Comparison of ENCODE assay signal across 21 cellular contexts in the genomic region with DNA sequence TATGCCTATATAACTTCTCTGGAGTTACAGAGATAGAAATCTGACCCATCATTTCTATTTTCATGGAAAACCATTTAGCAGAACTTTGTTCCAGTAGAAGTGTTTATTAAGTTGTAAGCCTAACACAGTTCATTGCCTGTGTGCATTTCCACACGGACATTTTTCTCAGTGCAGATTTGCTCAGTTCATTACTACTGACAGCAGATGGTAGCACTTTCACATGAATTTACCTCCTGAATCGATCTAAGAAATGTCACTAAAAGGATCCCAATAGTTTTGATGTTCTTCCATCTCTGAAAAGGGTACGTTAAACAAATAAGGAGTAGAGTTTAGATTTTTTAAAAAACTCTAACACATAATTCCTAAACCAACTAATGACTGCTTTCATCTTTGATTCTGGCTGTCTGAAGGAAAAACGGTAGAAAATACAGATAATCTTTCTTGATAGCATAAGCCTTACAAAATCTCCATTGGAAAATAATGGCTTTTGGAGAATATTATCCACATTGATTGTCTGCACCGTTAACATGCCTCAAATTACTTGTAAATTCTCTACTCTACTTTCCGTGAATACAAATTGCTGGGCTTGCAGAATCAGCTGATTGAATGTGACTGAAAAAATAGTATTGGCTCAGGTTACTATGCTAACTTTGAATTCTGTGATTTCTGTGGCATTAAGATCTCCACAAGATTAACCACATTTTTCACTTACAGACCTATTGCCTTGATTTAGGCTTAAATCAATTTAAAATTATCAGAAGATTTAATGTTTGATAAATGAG. TPM values are rescaled to one million over a fixed set of nuclear protein-coding genes. Genes with fewer than 3 reads are reported as not detected.
DNase-seq lines count a peak whose midpoint lies in the region; ATAC-seq, FAIRE-seq and TF ChIP-seq lines count a peak whose summit lies in the region.
"Had no signal": no experiment of that assay in that cellular context is flagged by ENCODE, and none has a peak within 500 bp of the region (broad histone marks: within the 10 kb centered on the region; RNA-seq: fewer than 3 reads in every experiment).

No MANE protein-coding gene starts in this region.

- H3K9ac ChIP-seq in HepG2 (ENCODE audit: insufficient read depth, low read depth, low read length) = no peak overlapping the region

- in situ Hi-C loops in HepG2 (cut with HindIII; ENCODE audit: extremely low pct_ligation_motif_present, low pct_unique_long_range_greater_than_20kb) = no loop called here

- no peak overlapping the region for H3K4me3 ChIP-seq in HepG2 (replicated peaks in 1 of 3; ENCODE audit: insufficient read depth in 1 of 3, low read depth in 2 of 3, low read length in 3 of 3)
- H3K4me3 ChIP-seq in right lobe of liver = no peak overlapping the region
- no peak overlapping the region for H3K4me3 ChIP-seq in ascending aorta
- H3K4me3 ChIP-seq: breast epithelium, Peyer's patch, suprapubic skin, vagina had no signal

- peak; percentile 3 for DNase-seq in HepG2 (ENCODE audit: low spot score)
- no peak for DNase-seq in right lobe of liver
- DNase-seq in ascending aorta (ENCODE audit: low spot score in 2 of 2) = no peak
- peak; percentile 29 for DNase-seq in globus pallidus (ENCODE audit: low spot score)
- DNase-seq in GF-D8 (lab: John Stamatoyannopoulos, UW) = no peak
- DNase-seq: activated CD4-positive, alpha-beta T cell treated with anti-CD3 and anti-CD28 coated beads for 4 hours; erythroblast; NCI-H1092; NCI-H2081 treated with DMSO at 0.1 percent for 48 hours; NCI-H526 treated with DMSO at 0.1 percent for 48 hours; Peyer's patch; retina; T1000 had no signal

- H3K4me1 ChIP-seq in HepG2 (ENCODE audit: insufficient read depth, low read length) (no peaks in the 10 kb centered on the region), right lobe of liver (no peaks in the 10 kb centered on the region), ascending aorta (no peaks in the 10 kb centered on the region)
- H3K4me1 ChIP-seq: breast epithelium, Peyer's patch, suprapubic skin, vagina had no signal

- no peaks in the 10 kb centered on the region for H4K20me1 ChIP-seq in HepG2 (ENCODE audit: insufficient read depth, low read length)

- no peak overlapping the region for H3K4me2 ChIP-seq in HepG2 (ENCODE audit: low read depth, low read length)

- ATAC-seq in HepG2 = no peak
- ATAC-seq in right lobe of liver = no peak
- no peak for ATAC-seq in GM21447 (IDR thresholded peaks at IDR 0.05; ENCODE audit: unreplicated experiment)
- no peak for ATAC-seq in HG03280 (IDR thresholded peaks at IDR 0.05; ENCODE audit: unreplicated experiment)
- no peak for ATAC-seq in HG02973 (IDR thresholded peaks at IDR 0.05; ENCODE audit: unreplicated experiment)
- ATAC-seq: natural killer cell treated with Interleukin-12 subunit alpha and Interleukin-12 subunit beta and Interleukin-15 and Interleukin-18, amount 100 ng/mL, for 72 hours; SK-N-SH treated with all-trans-retinoic acid at 6 μM for 48 hours had no signal

- CTCF ChIA-PET in HepG2 (lab: Yijun Ruan, JAX; ENCODE audit: low intra/inter-chr PET ratio, low total read pairs) = no interaction called here

- POLR2A ChIA-PET in HepG2 (lab: Yijun Ruan, JAX) = no interaction called here

- H2AFZ ChIP-seq in HepG2 (ENCODE audit: low read length) = no peak overlapping the region

- TF ChIP-seq CTCF in HepG2 (CRISPR knock-in tag; IDR thresholded peaks at IDR 0.05) (peak; percentile 42), right lobe of liver (IDR thresholded peaks at IDR 0.05) (no peak), ascending aorta (IDR thresholded peaks at IDR 0.05) (peak in 2 of 3 experiments; percentile 13 to 36)

- intact Hi-C loops in HepG2 (cut with micrococcal nuclease; ENCODE audit: unreplicated experiment) (no loop called here), right lobe of liver (cut with DNase I) (no loop called here), ascending aorta (cut with DNase I) (no loop called here)

- H3K36me3 ChIP-seq in HepG2 (replicated peaks in 1 of 2; ENCODE audit: control insufficient read depth in 1 of 2, insufficient read depth in 2 of 2, low read length in 2 of 2) = no peaks in the 10 kb centered on the region
- H3K36me3 ChIP-seq in right lobe of liver = no peaks in the 10 kb centered on the region
- H3K36me3 ChIP-seq in ascending aorta = no peaks in the 10 kb centered on the region
- H3K36me3 ChIP-seq: breast epithelium, Peyer's patch, suprapubic skin, vagina had no signal

- no TSS peak for BruUV-seq in HepG2 (replicated peaks; lab: Mats Ljungman, UMichigan)

- no peak for FAIRE-seq in HepG2 (lab: Jason Lieb, UNC)

- WGBS in HepG2 (ENCODE audit: low lambda C conversion rate) = 41% methylated on average over 6 of the region's 6 CpGs
- 72% methylated on average over 6 of the region's 6 CpGs for WGBS in right lobe of liver (ENCODE audit: insufficient coverage, low coverage, low lambda C conversion rate, missing lambda C conversion rate)

- no peak overlapping the region for H3K27ac ChIP-seq in HepG2 (ENCODE audit: extremely low read length, insufficient read depth, low read length)
- no peak overlapping the region for H3K27ac ChIP-seq in right lobe of liver
- no peak overlapping the region for H3K27ac ChIP-seq in ascending aorta
- H3K27ac ChIP-seq: breast epithelium, Peyer's patch, suprapubic skin, vagina had no signal

- no peaks in the 10 kb centered on the region; the same call in 1 of the 2 replicates for H3K9me3 ChIP-seq in HepG2 (ENCODE audit: low read length)
- no peaks in the 10 kb centered on the region for H3K9me3 ChIP-seq in right lobe of liver
- H3K9me3 ChIP-seq in ascending aorta = peaks cover 0 to 13% of the 10 kb centered on the region in 2 donors
- H3K9me3 ChIP-seq: Peyer's patch had no signal

- TF ChIP-seq POLR2A in HepG2 (IDR thresholded peaks at IDR 0.05; ENCODE audit: insufficient read depth in 1 of 2, low read depth in 2 of 2, low read length in 2 of 2) = no peak
- no peak for TF ChIP-seq POLR2A in right lobe of liver (IDR thresholded peaks at IDR 0.05)

- no peak for TF ChIP-seq RAD21 in HepG2 (CRISPR knock-in tag; IDR thresholded peaks at IDR 0.05)

- no peak for TF ChIP-seq EP300 in HepG2 (IDR thresholded peaks at IDR 0.05; ENCODE audit: low read depth in 2 of 2, low read length in 2 of 2)
- no peak for TF ChIP-seq EP300 in HepG2 (CRISPR knock-in tag; IDR thresholded peaks at IDR 0.05; ENCODE audit: borderline replicate concordance)

- no peaks in the 10 kb centered on the region for H3K79me2 ChIP-seq in HepG2 (ENCODE audit: insufficient read depth, low read length)

- H3K27me3 ChIP-seq in HepG2 (ENCODE audit: control insufficient read depth in 1 of 2, insufficient read depth in 2 of 2, low read length in 2 of 2) (no peaks in the 10 kb centered on the region), right lobe of liver (no peaks in the 10 kb centered on the region), ascending aorta (no peaks in the 10 kb centered on the region)
- H3K27me3 ChIP-seq: breast epithelium, Peyer's patch, suprapubic skin, vagina had no signal

TF ChIP-seq in HepG2, 621 proteins besides CTCF, POLR2A, EP300 and RAD21:
- TF ChIP-seq STAG1 (CRISPR knock-in tag; IDR thresholded peaks at IDR 0.05) = peak; percentile 42; the same call in 1 of the 2 replicates
- TF ChIP-seq MAFK (conservative IDR thresholded peaks at IDR 0.05 in 1 of 2, IDR thresholded peaks at IDR 0.05 in 1 of 2; ENCODE audit: low read length in 2 of 2) = peak; percentile 48 to 66; a peak in 3 of 4 replicates
- no peak for TF ChIP-seq BRCA1 (CRISPR knock-in tag; IDR thresholded peaks at IDR 0.05)

RNA-seq across cellular contexts. Expression of gene RPS23, which starts 33.1 kb away (rescaled TPM):
- total RNA-seq in HepG2 (2016; rRNA removed; fragmentation: Illumina TruSeq; extraction: Trizol) = 3,088 and 3,780 TPM in 2 replicates
- total RNA-seq in HepG2 (2016; cell fraction: cytosol; rRNA removed; fragmentation: Illumina TruSeq; extraction: Trizol; ENCODE audit: low read depth) = 5,231 and 5,883 TPM in 2 replicates
- 3,142 and 4,044 TPM in 2 replicates for total RNA-seq in HepG2 (2016; cell fraction: insoluble cytoplasmic fraction; rRNA removed; fragmentation: Illumina TruSeq; extraction: Trizol)
- 8,636 and 8,714 TPM in 2 replicates for total RNA-seq in HepG2 (2016; cell fraction: membrane; rRNA removed; fragmentation: Illumina TruSeq; extraction: Trizol)
- total RNA-seq in HepG2 (2016; cell fraction: nucleus; rRNA removed; fragmentation: Illumina TruSeq; extraction: Trizol) = 1,034 and 1,123 TPM in 2 replicates
- polyA plus RNA-seq in HepG2 (2011; rRNA removed) = 2,494 and 3,235 TPM in 2 replicates
- polyA plus RNA-seq in HepG2 (2011; cell fraction: cytosol; rRNA removed) = 5,279 and 7,061 TPM in 2 replicates
- polyA plus RNA-seq in HepG2 (2011; cell fraction: nucleus; rRNA removed) = 1,101 and 1,582 TPM in 2 replicates
- 4,860 and 5,270 TPM in 2 replicates for polyA plus RNA-seq in HepG2 (2012)
- polyA plus RNA-seq in HepG2 (2016; cell fraction: cytosol; fragmentation: Illumina TruSeq; extraction: Trizol; ENCODE audit: low read depth) = 6,710 and 7,365 TPM in 2 replicates
- polyA plus RNA-seq in HepG2 (2016; cell fraction: insoluble cytoplasmic fraction; fragmentation: Illumina TruSeq; extraction: Trizol; ENCODE audit: low read depth) = 3,899 and 4,251 TPM in 2 replicates
- 8,662 and 8,713 TPM in 2 replicates for polyA plus RNA-seq in HepG2 (2016; cell fraction: membrane; fragmentation: Illumina TruSeq; extraction: Trizol; ENCODE audit: low read depth)
- polyA plus RNA-seq in HepG2 (2016; cell fraction: nucleus; fragmentation: Illumina TruSeq; extraction: Trizol; ENCODE audit: insufficient read depth, low read depth) = 1,932 and 2,053 TPM in 2 replicates
- 223 and 384 TPM in 2 replicates for polyA minus RNA-seq in HepG2 (2011; rRNA and poly(A)+ RNA removed; ENCODE audit: low replicate concordance)
- polyA minus RNA-seq in HepG2 (2011; cell fraction: cytosol; rRNA and poly(A)+ RNA removed) = 832 and 989 TPM in 2 replicates
- 229 and 360 TPM in 2 replicates for polyA minus RNA-seq in HepG2 (2011; cell fraction: nucleus; rRNA and poly(A)+ RNA removed)
- 100 to 1,000 TPM; 529 to 716 (median 601) TPM for total RNA-seq in right lobe of liver
- 1,118 TPM for total RNA-seq in ascending aorta

Comparison
In these comparisons a context has a peak if more than half of its experiments do, and no peak if none do; other contexts are left out.
1. DNase-seq: peak in HepG2 (single experiment) and globus pallidus (single experiment); none in right lobe of liver (0 of 3), ascending aorta (0 of 2) and GF-D8 (single experiment).
2. CTCF ChIP-seq: peak in HepG2 (single experiment) and ascending aorta (2 of 3); none in right lobe of liver (0 of 4).